ENCODE assay signal across 11 cellular contexts in genomic region chr6:8499540-8499939, GRCh38.
DNase-seq lines count a peak whose midpoint lies in the region; ATAC-seq and TF ChIP-seq lines count a peak whose summit lies in the region.
"Had no signal": no experiment of that assay in that cellular context is flagged by ENCODE, and none has a peak within 500 bp of the region (broad histone marks: within the 10 kb centered on the region; RNA-seq: fewer than 3 reads in every experiment).

No MANE protein-coding gene starts in this region.

- no peak for DNase-seq in heart right ventricle
- no peak for DNase-seq in Right ventricle myocardium superior
- DNase-seq in OCI-M1 (lab: John Stamatoyannopoulos, UW): peak; percentile 48
- peak; percentile 1 to 52 for DNase-seq in foreskin fibroblast
- DNase-seq in upper lobe of right lung: no peak
- DNase-seq in stimulated activated CD4-positive, alpha-beta T cell treated with anti-CD3 and anti-CD28 coated beads, Interleukin-15, amount 100 ng/mL, for 24 hours: no peak
- no peak for DNase-seq in OCI-M2 (lab: John Stamatoyannopoulos, UW; ENCODE audit: unreplicated experiment)
- DNase-seq in epidermal melanocyte (ENCODE audit: insufficient read length, low spot score): no peak
- DNase-seq: activated CD4-positive, alpha-beta T cell treated with anti-CD3 and anti-CD28 coated beads, Interleukin-2, amount 10 ng/mL, durations not matched to agents 24 days and 14 days; GDM1; NCI-H1417 treated with DMSO at 0.1 percent for 48 hours had no signal

- H3K4me1 ChIP-seq in heart right ventricle (no peaks in the 10 kb centered on the region), upper lobe of right lung (no peaks in the 10 kb centered on the region)

- no peaks in the 10 kb centered on the region for H3K27me3 ChIP-seq in heart right ventricle
- no peaks in the 10 kb centered on the region for H3K27me3 ChIP-seq in upper lobe of right lung

- H3K9me3 ChIP-seq in heart right ventricle (peaks cover 0 to 21% (median 0%) of the 10 kb centered on the region in 11 donors), upper lobe of right lung (no peaks in the 10 kb centered on the region)

- TF ChIP-seq CTCF in heart right ventricle (IDR thresholded peaks at IDR 0.05) (peak in 7 of 9 donors; percentile 23 to 45 (median 30)), foreskin fibroblast (IDR thresholded peaks at IDR 0.05; ENCODE audit: low read depth, low read length) (no peak), upper lobe of right lung (IDR thresholded peaks at IDR 0.05) (peak; percentile 35)

- 60 to 67% methylated on average over 1 of the region's 1 CpG for WGBS in heart right ventricle, 2 donors

- no peak for ATAC-seq in heart right ventricle
- ATAC-seq in Right ventricle myocardium superior (ENCODE audit: poor library complexity): no peak
- no peak for ATAC-seq in upper lobe of right lung

- H3K4me3 ChIP-seq in heart right ventricle (no peak overlapping the region), foreskin fibroblast (ENCODE audit: low read depth in 1 of 2, low read length in 2 of 2) (no peak overlapping the region), upper lobe of right lung (no peak overlapping the region)

- H3K27ac ChIP-seq in heart right ventricle: no peak overlapping the region
- no peak overlapping the region for H3K27ac ChIP-seq in upper lobe of right lung

- no peaks in the 10 kb centered on the region for H3K36me3 ChIP-seq in heart right ventricle
- H3K36me3 ChIP-seq in upper lobe of right lung: no peaks in the 10 kb centered on the region

- intact Hi-C loops in heart right ventricle (cut with DNase I) (no loop called here), Right ventricle myocardium superior (cut with DNase I) (no loop called here), upper lobe of right lung (cut with DNase I) (no loop called here)

Comparison
In these comparisons a context has a peak if more than half of its experiments do, and no peak if none do; other contexts are left out.
1. DNase-seq: peak in OCI-M1 (single experiment) and foreskin fibroblast (2 of 2); none in heart right ventricle (0 of 2), Right ventricle myocardium superior (single experiment), upper lobe of right lung (single experiment), stimulated activated CD4-positive, alpha-beta T cell treated with anti-CD3 and anti-CD28 coated beads, Interleukin-15, amount 100 ng/mL, for 24 hours (single experiment), OCI-M2 (single experiment) and epidermal melanocyte (single experiment).